ENCODE assay signal across 2 cellular contexts in the genomic region with DNA sequence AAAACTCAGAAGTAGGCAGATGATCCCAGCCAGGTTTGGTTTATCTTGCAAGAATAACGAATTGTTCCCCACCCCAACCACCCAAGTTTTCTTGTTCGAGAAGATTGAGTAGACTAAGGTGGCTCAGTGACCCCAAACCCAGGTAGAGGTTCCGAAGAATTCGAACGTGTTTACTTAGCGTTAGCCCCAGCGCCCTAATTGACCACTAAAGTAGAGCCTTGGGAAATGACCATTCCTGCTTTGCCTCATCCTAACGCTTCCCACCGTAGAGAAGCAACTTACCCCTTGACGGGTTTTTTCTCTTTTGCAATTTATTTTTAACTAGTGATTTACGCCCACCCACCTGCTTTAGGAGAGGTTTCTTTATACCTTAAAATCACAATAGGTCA.
TF ChIP-seq lines count a peak whose summit lies in the region.

No MANE protein-coding gene starts in this region.

TF ChIP-seq in GM12878, 131 proteins besides CTCF, POLR2A, EP300 and RAD21:
- TF ChIP-seq PAX8 (IDR thresholded peaks at IDR 0.05): no peak
- TF ChIP-seq, protein P1, sequence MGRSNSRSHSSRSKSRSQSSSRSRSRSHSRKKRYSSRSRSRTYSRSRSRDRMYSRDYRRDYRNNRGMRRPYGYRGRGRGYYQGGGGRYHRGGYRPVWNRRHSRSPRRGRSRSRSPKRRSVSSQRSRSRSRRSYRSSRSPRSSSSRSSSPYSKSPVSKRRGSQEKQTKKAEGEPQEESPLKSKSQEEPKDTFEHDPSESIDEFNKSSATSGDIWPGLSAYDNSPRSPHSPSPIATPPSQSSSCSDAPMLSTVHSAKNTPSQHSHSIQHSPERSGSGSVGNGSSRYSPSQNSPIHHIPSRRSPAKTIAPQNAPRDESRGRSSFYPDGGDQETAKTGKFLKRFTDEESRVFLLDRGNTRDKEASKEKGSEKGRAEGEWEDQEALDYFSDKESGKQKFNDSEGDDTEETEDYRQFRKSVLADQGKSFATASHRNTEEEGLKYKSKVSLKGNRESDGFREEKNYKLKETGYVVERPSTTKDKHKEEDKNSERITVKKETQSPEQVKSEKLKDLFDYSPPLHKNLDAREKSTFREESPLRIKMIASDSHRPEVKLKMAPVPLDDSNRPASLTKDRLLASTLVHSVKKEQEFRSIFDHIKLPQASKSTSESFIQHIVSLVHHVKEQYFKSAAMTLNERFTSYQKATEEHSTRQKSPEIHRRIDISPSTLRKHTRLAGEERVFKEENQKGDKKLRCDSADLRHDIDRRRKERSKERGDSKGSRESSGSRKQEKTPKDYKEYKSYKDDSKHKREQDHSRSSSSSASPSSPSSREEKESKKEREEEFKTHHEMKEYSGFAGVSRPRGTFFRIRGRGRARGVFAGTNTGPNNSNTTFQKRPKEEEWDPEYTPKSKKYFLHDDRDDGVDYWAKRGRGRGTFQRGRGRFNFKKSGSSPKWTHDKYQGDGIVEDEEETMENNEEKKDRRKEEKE (IDR thresholded peaks at IDR 0.05): no peak
- 0 out of 2 replicates have a peak, but pooled peaks have one; percentile 5 for TF ChIP-seq NR2F1 (conservative IDR thresholded peaks at IDR 0.05)

TF ChIP-seq in HepG2, 621 proteins besides CTCF, POLR2A, EP300 and RAD21:
- peak; percentile 31; the same call in 1 of the 2 replicates for TF ChIP-seq FOXA3 (CRISPR knock-in tag; IDR thresholded peaks at IDR 0.05)
- TF ChIP-seq, protein P2, sequence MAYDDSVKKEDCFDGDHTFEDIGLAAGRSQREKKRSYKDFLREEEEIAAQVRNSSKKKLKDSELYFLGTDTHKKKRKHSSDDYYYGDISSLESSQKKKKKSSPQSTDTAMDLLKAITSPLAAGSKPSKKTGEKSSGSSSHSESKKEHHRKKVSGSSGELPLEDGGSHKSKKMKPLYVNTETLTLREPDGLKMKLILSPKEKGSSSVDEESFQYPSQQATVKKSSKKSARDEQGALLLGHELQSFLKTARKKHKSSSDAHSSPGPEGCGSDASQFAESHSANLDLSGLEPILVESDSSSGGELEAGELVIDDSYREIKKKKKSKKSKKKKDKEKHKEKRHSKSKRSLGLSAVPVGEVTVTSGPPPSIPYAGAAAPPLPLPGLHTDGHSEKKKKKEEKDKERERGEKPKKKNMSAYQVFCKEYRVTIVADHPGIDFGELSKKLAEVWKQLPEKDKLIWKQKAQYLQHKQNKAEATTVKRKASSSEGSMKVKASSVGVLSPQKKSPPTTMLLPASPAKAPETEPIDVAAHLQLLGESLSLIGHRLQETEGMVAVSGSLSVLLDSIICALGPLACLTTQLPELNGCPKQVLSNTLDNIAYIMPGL (CRISPR knock-in tag; IDR thresholded peaks at IDR 0.05; ENCODE audit: borderline replicate concordance in 1 of 2, low read depth in 1 of 2): 0 out of 4 replicates have a peak, but pooled peaks of 1 of the 2 experiments have one; percentile 3
- TF ChIP-seq, protein P3, sequence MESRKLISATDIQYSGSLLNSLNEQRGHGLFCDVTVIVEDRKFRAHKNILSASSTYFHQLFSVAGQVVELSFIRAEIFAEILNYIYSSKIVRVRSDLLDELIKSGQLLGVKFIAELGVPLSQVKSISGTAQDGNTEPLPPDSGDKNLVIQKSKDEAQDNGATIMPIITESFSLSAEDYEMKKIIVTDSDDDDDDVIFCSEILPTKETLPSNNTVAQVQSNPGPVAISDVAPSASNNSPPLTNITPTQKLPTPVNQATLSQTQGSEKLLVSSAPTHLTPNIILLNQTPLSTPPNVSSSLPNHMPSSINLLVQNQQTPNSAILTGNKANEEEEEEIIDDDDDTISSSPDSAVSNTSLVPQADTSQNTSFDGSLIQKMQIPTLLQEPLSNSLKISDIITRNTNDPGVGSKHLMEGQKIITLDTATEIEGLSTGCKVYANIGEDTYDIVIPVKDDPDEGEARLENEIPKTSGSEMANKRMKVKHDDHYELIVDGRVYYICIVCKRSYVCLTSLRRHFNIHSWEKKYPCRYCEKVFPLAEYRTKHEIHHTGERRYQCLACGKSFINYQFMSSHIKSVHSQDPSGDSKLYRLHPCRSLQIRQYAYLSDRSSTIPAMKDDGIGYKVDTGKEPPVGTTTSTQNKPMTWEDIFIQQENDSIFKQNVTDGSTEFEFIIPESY (CRISPR knock-in tag; IDR thresholded peaks at IDR 0.05): no peak
- no peak for TF ChIP-seq FOXA1 (IDR thresholded peaks at IDR 0.05)
- TF ChIP-seq FOXA1 (CRISPR knock-in tag; IDR thresholded peaks at IDR 0.05): peak; percentile 59; the same call in 1 of the 2 replicates
